Comparison of ENCODE assay signal across 1 cellular context in the genomic region with DNA sequence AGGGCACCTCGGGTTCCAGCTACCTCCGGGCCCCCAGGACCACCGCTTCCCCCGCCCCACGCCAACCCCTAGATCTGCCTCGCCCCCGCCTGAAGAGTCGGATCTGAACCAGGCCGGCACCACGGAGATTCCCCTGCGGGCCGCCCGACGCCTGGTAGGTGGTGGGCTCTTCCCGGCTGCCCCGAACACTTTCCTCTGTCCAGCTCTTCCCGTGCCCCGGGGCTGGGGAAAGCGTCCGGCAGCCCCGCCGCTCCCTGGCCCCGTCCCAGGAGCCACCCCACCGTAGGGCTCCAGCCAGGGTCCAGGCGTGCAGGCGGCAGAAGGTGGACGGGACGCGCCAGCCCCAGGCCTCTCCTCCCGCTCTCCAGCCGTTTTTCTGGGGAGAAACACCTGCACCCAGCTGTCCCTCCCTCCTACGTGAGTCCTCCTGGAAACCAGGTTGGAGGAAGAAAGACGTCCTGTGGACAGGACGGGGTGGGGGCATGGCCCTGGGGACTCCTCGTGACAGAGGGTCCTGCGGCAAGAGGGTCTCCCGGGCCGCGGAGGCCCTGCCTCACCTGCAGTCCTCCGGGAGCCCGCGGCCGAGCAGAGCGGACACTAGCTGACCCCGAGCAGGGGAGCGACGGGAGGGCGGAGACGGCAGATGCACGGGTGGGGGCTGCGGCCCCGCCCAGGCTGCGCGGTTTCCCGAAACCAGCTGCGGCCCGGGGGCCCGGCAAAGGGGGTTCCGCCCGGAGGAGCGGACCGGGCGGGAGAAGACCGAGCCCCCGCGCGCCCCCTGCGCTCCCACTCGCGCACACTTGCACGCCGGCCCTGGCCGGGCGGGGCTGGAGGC.
TF ChIP-seq lines count a peak whose summit lies in the region.

A gene (minus strand): TSS at position 624 of the 835 bp plus-strand sequence. CDS start 3,795 bp downstream, outside the sequence.

TF ChIP-seq in H1, 55 proteins besides CTCF, POLR2A, EP300 and RAD21 (continued from another document):
- TF ChIP-seq, protein P1, sequence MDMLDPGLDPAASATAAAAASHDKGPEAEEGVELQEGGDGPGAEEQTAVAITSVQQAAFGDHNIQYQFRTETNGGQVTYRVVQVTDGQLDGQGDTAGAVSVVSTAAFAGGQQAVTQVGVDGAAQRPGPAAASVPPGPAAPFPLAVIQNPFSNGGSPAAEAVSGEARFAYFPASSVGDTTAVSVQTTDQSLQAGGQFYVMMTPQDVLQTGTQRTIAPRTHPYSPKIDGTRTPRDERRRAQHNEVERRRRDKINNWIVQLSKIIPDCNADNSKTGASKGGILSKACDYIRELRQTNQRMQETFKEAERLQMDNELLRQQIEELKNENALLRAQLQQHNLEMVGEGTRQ (IDR thresholded peaks at IDR 0.05; ENCODE audit: low read length), result no peak
- no peak for TF ChIP-seq ASH2L (IDR thresholded peaks at IDR 0.05; ENCODE audit: low read length)
- TF ChIP-seq NRF1 (IDR thresholded peaks at IDR 0.05; ENCODE audit: low read depth, low read length), result no peak
- TF ChIP-seq RXRA (IDR thresholded peaks at IDR 0.05; ENCODE audit: insufficient read depth, low read depth, low read length), result no peak
- no peak for TF ChIP-seq BCL11A (IDR thresholded peaks at IDR 0.05; ENCODE audit: low read depth in 2 of 2, low read length in 2 of 2)
- no peak for TF ChIP-seq RFX5 (IDR thresholded peaks at IDR 0.05; ENCODE audit: borderline replicate concordance, low read depth, low read length)
- no peak for TF ChIP-seq SIRT6 (IDR thresholded peaks at IDR 0.05; ENCODE audit: low read length)
- peak; percentile 58 for TF ChIP-seq KDM4A (IDR thresholded peaks at IDR 0.05; ENCODE audit: low read depth, low read length, severe bottlenecking)
- TF ChIP-seq EZH2 (IDR thresholded peaks at IDR 0.05; ENCODE audit: low read depth, low read length, severe bottlenecking), result peak; percentile 87
- no peak for TF ChIP-seq NANOG (IDR thresholded peaks at IDR 0.05; ENCODE audit: insufficient read depth, low read depth, low read length, poor library complexity, severe bottlenecking)
- TF ChIP-seq RBBP5 (IDR thresholded peaks at IDR 0.05; ENCODE audit: borderline replicate concordance, low read depth, low read length), result no peak
- no peak for TF ChIP-seq CREB1 (IDR thresholded peaks at IDR 0.05)
- TF ChIP-seq SRF (IDR thresholded peaks at IDR 0.05; ENCODE audit: low read depth, low read length), result no peak
- TF ChIP-seq SP2 (IDR thresholded peaks at IDR 0.05; ENCODE audit: low read length), result no peak
- no peak for TF ChIP-seq SIN3A (conservative IDR thresholded peaks at IDR 0.05 in 1 of 2, IDR thresholded peaks at IDR 0.05 in 1 of 2; ENCODE audit: low read depth in 1 of 2, low read length in 2 of 2)
- no peak for TF ChIP-seq CHD2 (IDR thresholded peaks at IDR 0.05; ENCODE audit: low read length)
- TF ChIP-seq, protein P2, sequence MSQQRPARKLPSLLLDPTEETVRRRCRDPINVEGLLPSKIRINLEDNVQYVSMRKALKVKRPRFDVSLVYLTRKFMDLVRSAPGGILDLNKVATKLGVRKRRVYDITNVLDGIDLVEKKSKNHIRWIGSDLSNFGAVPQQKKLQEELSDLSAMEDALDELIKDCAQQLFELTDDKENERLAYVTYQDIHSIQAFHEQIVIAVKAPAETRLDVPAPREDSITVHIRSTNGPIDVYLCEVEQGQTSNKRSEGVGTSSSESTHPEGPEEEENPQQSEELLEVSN (IDR thresholded peaks at IDR 0.05), result no peak
- TF ChIP-seq ZNF274 (IDR thresholded peaks at IDR 0.05; ENCODE audit: borderline replicate concordance, extremely low read depth, low read length), result no peak
- no peak for TF ChIP-seq TEAD4 (IDR thresholded peaks at IDR 0.05; ENCODE audit: low read depth, low read length)
- TF ChIP-seq SIX5 (IDR thresholded peaks at IDR 0.05; ENCODE audit: low read depth, low read length), result no peak
- no peak for TF ChIP-seq HDAC2 (IDR thresholded peaks at IDR 0.05; ENCODE audit: borderline replicate concordance in 1 of 2, low read depth in 2 of 2, low read length in 2 of 2)
- no peak for TF ChIP-seq GTF2F1 (IDR thresholded peaks at IDR 0.05; ENCODE audit: borderline replicate concordance, low read depth, low read length)
- no peak for TF ChIP-seq SP1 (IDR thresholded peaks at IDR 0.05; ENCODE audit: low read depth, low read length)
- no peak for TF ChIP-seq GABPA (IDR thresholded peaks at IDR 0.05; ENCODE audit: borderline replicate concordance, insufficient read depth, low read length)
- TF ChIP-seq HDAC6 (IDR thresholded peaks at IDR 0.05; ENCODE audit: low read depth, low read length), result no peak
- no peak for TF ChIP-seq TAF1 (IDR thresholded peaks at IDR 0.05; ENCODE audit: low read depth, low read length)
- no peak for TF ChIP-seq CEBPB (IDR thresholded peaks at IDR 0.05; ENCODE audit: low read depth, low read length)
